In genomic region chr18:63975632-63976031, GRCh38 we compare ENCODE assay signal across 13 cellular contexts. TPM values are rescaled to one million over a fixed set of nuclear protein-coding genes. Genes with fewer than 3 reads are reported as not detected.
DNase-seq lines count a peak whose midpoint lies in the region; ATAC-seq and TF ChIP-seq lines count a peak whose summit lies in the region.
"Had no signal": no experiment of that assay in that cellular context is flagged by ENCODE, and none has a peak within 500 bp of the region (broad histone marks: within the 10 kb centered on the region; RNA-seq: fewer than 3 reads in every experiment).

No MANE protein-coding gene starts in this region.

- CTCF ChIA-PET in CD4-positive, alpha-beta T cell (lab: Charles Lee) = interaction anchor here (0.6 to 2.8 kb wide), 4 partner anchors 12 to 1584 kb away, joined by 3 to 12 read pairs (median 6); no protein-coding TSS in a partner anchor

- no peak overlapping the region for H3K4me3 ChIP-seq in skeletal muscle tissue (ENCODE audit: low read length in 3 of 3)
- H3K4me3 ChIP-seq: esophagus squamous epithelium had no signal

- DNase-seq in SIG-M5 treated with dmso at 0.1 percent for 504 hours (lab: John Stamatoyannopoulos, UW; ENCODE audit: unreplicated experiment) (peak; percentile 95), EL (no peak), NCI-H1048 (lab: John Stamatoyannopoulos, UW) (no peak), activated gamma-delta T cell (lab: John Stamatoyannopoulos, UW) (no peak)
- no peak for DNase-seq in CD4-positive, alpha-beta T cell
- DNase-seq: esophagus squamous epithelium, NCI-H345 had no signal

- H3K27ac ChIP-seq in skeletal muscle tissue (ENCODE audit: low read depth, low read length) = peak overlapping the region; percentile 44
- H3K27ac ChIP-seq in CD4-positive, alpha-beta T cell (ENCODE audit: low read depth, low read length) = no peak overlapping the region
- H3K27ac ChIP-seq: C4-2B, esophagus squamous epithelium had no signal

- H3K9ac ChIP-seq in skeletal muscle tissue (ENCODE audit: low read depth in 1 of 3, low read length in 3 of 3) = no peak overlapping the region

- TF ChIP-seq CTCF in CD4-positive, alpha-beta T cell (IDR thresholded peaks at IDR 0.05) = no peak

- H3K4me1 ChIP-seq in skeletal muscle tissue (ENCODE audit: control insufficient read depth in 3 of 3, insufficient read depth in 3 of 3, low read length in 3 of 3) = peaks cover 0 to 18% (median under 1%) of the 10 kb centered on the region in 3 donors

- peaks cover 17% of the 10 kb centered on the region for H3K4me1 Mint-ChIP-seq in CD4-positive, alpha-beta T cell (ENCODE audit: low read depth)

- no peak overlapping the region for H3K27ac Mint-ChIP-seq in CD4-positive, alpha-beta T cell
- H3K27ac Mint-ChIP-seq: activated naive CD4-positive, alpha-beta T cell treated with anti-CD3 and anti-CD28 coated beads for 36 hours had no signal

- H3K4me3 Mint-ChIP-seq in CD4-positive, alpha-beta T cell = no peak overlapping the region
- H3K4me3 Mint-ChIP-seq: activated naive CD4-positive, alpha-beta T cell treated with anti-CD3 and anti-CD28 coated beads for 36 hours had no signal

- ATAC-seq in GM18907 (IDR thresholded peaks at IDR 0.05; ENCODE audit: unreplicated experiment) = peak; percentile 32
- peak; percentile 49 for ATAC-seq in HG03095 (IDR thresholded peaks at IDR 0.05; ENCODE audit: unreplicated experiment)
- no peak for ATAC-seq in CD4-positive, alpha-beta T cell (ENCODE audit: poor library complexity)

- H3K36me3 ChIP-seq in skeletal muscle tissue (ENCODE audit: control insufficient read depth in 3 of 3, insufficient read depth in 3 of 3, low read length in 3 of 3) = peaks cover 0 to under 1% (median 0%) of the 10 kb centered on the region in 3 donors

- POLR2A ChIA-PET in CD4-positive, alpha-beta T cell (lab: Charles Lee) = interaction anchor here (1.2 kb wide), 1 partner anchor 12 kb away, joined by 4 read pairs; no protein-coding TSS in a partner anchor

- intact Hi-C loops in CD4-positive, alpha-beta T cell (cut with DNase I, micrococcal nuclease) = loop anchor here in 1 of 2 experiments (1.0 to 10.0 kb wide), 4 partner anchors 12 to 1791 kb away; partner anchors contain the start of genes PIGN and RELCH

- H3K36me3 Mint-ChIP-seq in CD4-positive, alpha-beta T cell (ENCODE audit: low read depth) = peaks cover 4% of the 10 kb centered on the region

- no peaks in the 10 kb centered on the region for H3K9me3 Mint-ChIP-seq in CD4-positive, alpha-beta T cell
- H3K9me3 Mint-ChIP-seq: activated naive CD4-positive, alpha-beta T cell treated with anti-CD3 and anti-CD28 coated beads for 36 hours had no signal

- no peaks in the 10 kb centered on the region for H3K9me3 ChIP-seq in skeletal muscle tissue (ENCODE audit: control insufficient read depth in 3 of 3, low read length in 3 of 3)
- no peaks in the 10 kb centered on the region for H3K9me3 ChIP-seq in CD4-positive, alpha-beta T cell (ENCODE audit: control insufficient read depth, low read length)
- H3K9me3 ChIP-seq: esophagus squamous epithelium had no signal

- no peaks in the 10 kb centered on the region for H3K27me3 ChIP-seq in skeletal muscle tissue (ENCODE audit: control insufficient read depth in 3 of 3, insufficient read depth in 3 of 3, low read length in 3 of 3)
- no peaks in the 10 kb centered on the region for H3K27me3 ChIP-seq in CD4-positive, alpha-beta T cell (ENCODE audit: control insufficient read depth, insufficient read depth, low read length)
- H3K27me3 ChIP-seq: esophagus squamous epithelium had no signal

- H3K27me3 Mint-ChIP-seq in CD4-positive, alpha-beta T cell = no peaks in the 10 kb centered on the region

RNA-seq across cellular contexts. Expression of gene SERPINB8, which starts 5.8 kb away (rescaled TPM):
- 1.0 TPM for total RNA-seq in skeletal muscle tissue
- 10 to 100 TPM in 1 of 2 experiments, 1 to 10 TPM in 1; 9.8 to 11.0 TPM for total RNA-seq in CD4-positive, alpha-beta T cell

RNA-seq across cellular contexts. Expression of gene HMSD, which starts 26.5 kb away (rescaled TPM):
- total RNA-seq in skeletal muscle tissue = not detected
- not detected for total RNA-seq in CD4-positive, alpha-beta T cell
- total RNA-seq: dermis microvascular lymphatic vessel endothelial cell had no signal
